In the genomic region with DNA sequence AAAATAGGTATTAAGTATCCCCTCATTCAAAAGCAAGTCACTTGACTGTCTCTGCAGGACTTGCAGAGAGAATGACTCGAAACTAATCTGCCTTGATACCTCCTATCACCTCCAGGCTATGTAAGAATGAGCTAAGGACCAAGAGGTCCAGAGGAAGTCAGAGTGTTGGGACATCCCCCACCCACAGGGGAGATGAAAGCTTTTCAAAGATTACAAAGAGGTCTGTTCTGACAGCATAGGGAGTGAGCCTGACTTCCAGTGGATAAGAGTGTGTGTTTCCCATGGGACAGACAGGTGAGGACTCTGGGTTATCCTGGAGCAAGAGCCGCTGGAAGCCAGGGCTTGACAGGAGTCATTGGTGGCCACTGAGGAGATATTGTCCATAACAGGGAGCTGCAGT, we compare ENCODE assay signal across 16 cellular contexts.
"Had no signal": no experiment of that assay in that cellular context is flagged by ENCODE, and none has a peak within 500 bp of the region (broad histone marks: within the 10 kb centered on the region; RNA-seq: fewer than 3 reads in every experiment).

No MANE protein-coding gene starts in this region.

- H3K4me3 ChIP-seq: transverse colon, vagina had no signal

- H3K36me3 Mint-ChIP-seq: activated naive CD8-positive, alpha-beta T cell treated with anti-CD3 and anti-CD28 coated beads, Interleukin-2, amount 10 ng/mL, durations not matched to agents 7 days and 5 days; stimulated activated effector memory CD8-positive, alpha-beta T cell treated with anti-CD3 and anti-CD28 coated beads, Interleukin-12 subunit alpha, Interleukin-12 subunit beta, amount 100 ng/mL, for 72 hours; WTC11 had no signal

- H3K4me3 Mint-ChIP-seq: activated CD4-positive, alpha-beta memory T cell treated with anti-CD3 and anti-CD28 coated beads, Interleukin-2, amount 10 ng/mL, durations not matched to agents 7 days and 5 days; activated naive CD8-positive, alpha-beta T cell treated with anti-CD3 and anti-CD28 coated beads, Interleukin-2, amount 10 ng/mL, durations not matched to agents 7 days and 5 days; nephron; stimulated activated effector memory CD8-positive, alpha-beta T cell treated with anti-CD3 and anti-CD28 coated beads, Interleukin-12 subunit alpha, Interleukin-12 subunit beta, amount 100 ng/mL, for 72 hours; WTC11 had no signal

- ATAC-seq: foreskin keratinocyte; stimulated activated effector memory CD8-positive, alpha-beta T cell treated with anti-CD3 and anti-CD28 coated beads, Interleukin-12 subunit alpha, Interleukin-12 subunit beta, amount 100 ng/mL, for 72 hours; WTC11 had no signal

- H3K36me3 ChIP-seq: transverse colon, vagina had no signal

- H3K4me1 Mint-ChIP-seq: activated CD4-positive, alpha-beta memory T cell treated with anti-CD3 and anti-CD28 coated beads, Interleukin-2, amount 10 ng/mL, durations not matched to agents 7 days and 5 days; nephron; stimulated activated effector memory CD8-positive, alpha-beta T cell treated with anti-CD3 and anti-CD28 coated beads, Interleukin-12 subunit alpha, Interleukin-12 subunit beta, amount 100 ng/mL, for 72 hours; WTC11 had no signal

- H3K4me1 ChIP-seq: foreskin keratinocyte, transverse colon, vagina had no signal

- H3K27ac ChIP-seq: foreskin keratinocyte, transverse colon, vagina had no signal

- FAIRE-seq: endothelial cell of umbilical vein had no signal

- H3K27ac Mint-ChIP-seq: activated CD4-positive, alpha-beta memory T cell treated with anti-CD3 and anti-CD28 coated beads, Interleukin-2, amount 10 ng/mL, durations not matched to agents 7 days and 5 days; activated naive CD8-positive, alpha-beta T cell treated with anti-CD3 and anti-CD28 coated beads, Interleukin-2, amount 10 ng/mL, durations not matched to agents 7 days and 5 days; nephron; stimulated activated effector memory CD8-positive, alpha-beta T cell treated with anti-CD3 and anti-CD28 coated beads, Interleukin-12 subunit alpha, Interleukin-12 subunit beta, amount 100 ng/mL, for 72 hours; WTC11 had no signal

- H3K9me3 Mint-ChIP-seq: activated CD4-positive, alpha-beta memory T cell treated with anti-CD3 and anti-CD28 coated beads, Interleukin-2, amount 10 ng/mL, durations not matched to agents 7 days and 5 days; nephron; WTC11 had no signal

- H3K9me3 ChIP-seq: transverse colon, vagina had no signal

- DNase-seq: activated CD4-positive, alpha-beta memory T cell treated with anti-CD3 and anti-CD28 coated beads, Interleukin-2, amount 10 ng/mL, durations not matched to agents 7 days and 5 days; activated CD4-positive, alpha-beta T cell treated with anti-CD3 and anti-CD28 coated beads for 4 hours; activated CD8-positive, alpha-beta memory T cell treated with anti-CD3 and anti-CD28 coated beads, Interleukin-2, amount 50 U/mL, for 4 hours; activated naive CD8-positive, alpha-beta T cell treated with anti-CD3 and anti-CD28 coated beads, Interleukin-2, amount 10 ng/mL, durations not matched to agents 7 days and 5 days; activated T-cell treated with anti-CD3 and anti-CD28 coated beads, Interleukin-2, amount 50 U/mL, for 48 hours; effector CD8-positive, alpha-beta T cell; foreskin keratinocyte; nucleus accumbens; posterior cingulate gyrus; substantia nigra; transverse colon had no signal

- H3K27me3 Mint-ChIP-seq: activated naive CD8-positive, alpha-beta T cell treated with anti-CD3 and anti-CD28 coated beads, Interleukin-2, amount 10 ng/mL, durations not matched to agents 7 days and 5 days had no signal

- H3K27me3 ChIP-seq: foreskin keratinocyte, transverse colon, vagina had no signal
